ENCODE assay signal across 18 cellular contexts in the genomic region with DNA sequence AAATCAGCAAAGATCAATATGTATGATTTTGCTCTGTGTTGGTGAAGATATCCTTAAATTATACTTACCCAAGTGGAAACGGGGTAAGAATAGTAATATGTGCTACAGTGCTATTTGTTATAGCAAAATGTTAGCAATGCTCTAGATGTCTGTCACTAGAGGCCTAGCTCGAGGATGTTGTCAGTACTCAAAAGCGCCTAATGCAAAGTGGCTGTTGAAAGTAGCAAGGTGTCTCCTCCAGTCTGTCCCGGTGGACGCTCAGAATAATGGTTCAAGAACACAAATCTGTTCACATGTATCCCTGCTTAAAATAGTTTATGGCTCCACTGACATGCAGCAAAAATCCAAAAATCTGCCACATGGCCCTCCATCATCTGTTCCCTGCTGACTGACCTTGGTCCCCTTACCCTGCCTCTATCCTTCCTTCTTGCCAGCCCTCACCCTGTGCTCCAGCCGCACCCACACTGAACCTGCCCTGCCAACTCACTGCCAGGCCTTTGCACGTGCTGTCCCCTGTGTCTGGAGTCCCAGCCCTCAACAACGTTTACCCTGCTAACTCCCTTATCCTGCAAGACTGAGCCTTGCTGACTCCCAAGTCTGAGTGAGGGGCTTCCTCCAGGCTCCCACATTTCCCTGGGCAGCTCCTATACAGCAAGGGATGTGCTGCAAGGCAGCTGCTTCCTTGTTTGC. TPM values are rescaled to one million over a fixed set of nuclear protein-coding genes. Genes with fewer than 3 reads are reported as not detected.
DNase-seq lines count a peak whose midpoint lies in the region; ATAC-seq and TF ChIP-seq lines count a peak whose summit lies in the region.
"Had no signal": no experiment of that assay in that cellular context is flagged by ENCODE, and none has a peak within 500 bp of the region (broad histone marks: within the 10 kb centered on the region; RNA-seq: fewer than 3 reads in every experiment).

No MANE protein-coding gene starts in this region.

- H3K4me2 ChIP-seq in hepatocyte, result no peak overlapping the region
- H3K4me2 ChIP-seq in neural progenitor cell, result no peak overlapping the region
- H3K4me2 ChIP-seq: BLaER1, GM23338 had no signal

- H3F3A ChIP-seq in neural progenitor cell (ENCODE audit: low read depth), result no peaks in the 10 kb centered on the region

- H3K4me1 ChIP-seq in right atrium auricular region (peaks cover 0 to 19% of the 10 kb centered on the region in 2 donors), hepatocyte (ENCODE audit: insufficient read depth) (peaks cover 21% of the 10 kb centered on the region), neural progenitor cell (peaks cover 10% of the 10 kb centered on the region), vagina (peaks cover 40% of the 10 kb centered on the region)
- H3K4me1 ChIP-seq: BLaER1 had no signal

- intact Hi-C loops in Right ventricle myocardium inferior (cut with DNase I) (no loop called here), vagina (cut with DNase I) (no loop called here)

- H4K20me1 ChIP-seq in hepatocyte (ENCODE audit: insufficient read depth, poor library complexity, severe bottlenecking) (no peaks in the 10 kb centered on the region), neural progenitor cell (ENCODE audit: low read depth) (no peaks in the 10 kb centered on the region)
- H4K20me1 ChIP-seq: BLaER1 had no signal

- H3K9ac ChIP-seq in neural progenitor cell, result no peak overlapping the region
- H3K9ac ChIP-seq: BLaER1 had no signal

- peak overlapping the region; percentile 47 for H3K27ac Mint-ChIP-seq in neural progenitor cell
- H3K27ac Mint-ChIP-seq in endothelial cell (ENCODE audit: unreplicated experiment), result no peak overlapping the region
- H3K27ac Mint-ChIP-seq: GM23338 had no signal

- TF ChIP-seq CTCF in right atrium auricular region (IDR thresholded peaks at IDR 0.05) (no peak), hepatocyte (IDR thresholded peaks at IDR 0.05; ENCODE audit: poor library complexity) (no peak), neural progenitor cell (IDR thresholded peaks at IDR 0.05) (no peak), vagina (IDR thresholded peaks at IDR 0.05) (no peak), endothelial cell (IDR thresholded peaks at IDR 0.05; ENCODE audit: unreplicated experiment) (no peak)

- H3K79me2 ChIP-seq in hepatocyte (no peaks in the 10 kb centered on the region), neural progenitor cell (ENCODE audit: low read depth) (no peaks in the 10 kb centered on the region)

- H3K9me2 ChIP-seq in hepatocyte (replicated peaks; ENCODE audit: insufficient read depth), result no peaks in the 10 kb centered on the region

- no peak for TF ChIP-seq POLR2A in vagina (IDR thresholded peaks at IDR 0.05)

- H2AFZ ChIP-seq in hepatocyte (no peak overlapping the region), neural progenitor cell (replicated peaks) (no peak overlapping the region)
- H2AFZ ChIP-seq: GM23338 had no signal

- H3K4me1 Mint-ChIP-seq in neural progenitor cell (peaks cover 2% of the 10 kb centered on the region), endothelial cell (ENCODE audit: unreplicated experiment) (peaks cover 3% of the 10 kb centered on the region)

- no peaks in the 10 kb centered on the region for H3K36me3 ChIP-seq in right atrium auricular region
- no peaks in the 10 kb centered on the region for H3K36me3 ChIP-seq in hepatocyte (replicated peaks; ENCODE audit: insufficient read depth, low read depth)
- H3K36me3 ChIP-seq in neural progenitor cell, result no peaks in the 10 kb centered on the region
- H3K36me3 ChIP-seq in vagina, result no peaks in the 10 kb centered on the region
- H3K36me3 ChIP-seq: BLaER1 had no signal

- WGBS in hepatocyte (ENCODE audit: low lambda C conversion rate, missing lambda C conversion rate), result 71% methylated on average over 8 of the region's 8 CpGs

- no peaks in the 10 kb centered on the region for H3K27me3 ChIP-seq in right atrium auricular region
- H3K27me3 ChIP-seq in hepatocyte, result no peaks in the 10 kb centered on the region
- no peaks in the 10 kb centered on the region for H3K27me3 ChIP-seq in neural progenitor cell
- H3K27me3 ChIP-seq in vagina, result no peaks in the 10 kb centered on the region
- H3K27me3 ChIP-seq: BLaER1 had no signal

- H3K36me3 Mint-ChIP-seq in neural progenitor cell, result peaks cover 1% of the 10 kb centered on the region
- no peaks in the 10 kb centered on the region for H3K36me3 Mint-ChIP-seq in endothelial cell (ENCODE audit: low read depth, unreplicated experiment)

- H3K4me3 ChIP-seq in right atrium auricular region, result no peak overlapping the region
- H3K4me3 ChIP-seq in hepatocyte, result no peak overlapping the region
- H3K4me3 ChIP-seq in neural progenitor cell, result no peak overlapping the region
- no peak overlapping the region for H3K4me3 ChIP-seq in vagina
- H3K4me3 ChIP-seq: BLaER1, GM23338, K562 had no signal

- H3K27ac ChIP-seq in right atrium auricular region (no peak overlapping the region), hepatocyte (peak overlapping the region; percentile 31), neural progenitor cell (no peak overlapping the region), vagina (peak overlapping the region; percentile 50)
- H3K27ac ChIP-seq: BLaER1 had no signal

- no peak overlapping the region for H3K4me3 Mint-ChIP-seq in neural progenitor cell
- no peak overlapping the region for H3K4me3 Mint-ChIP-seq in endothelial cell (ENCODE audit: unreplicated experiment)
- H3K4me3 Mint-ChIP-seq: GM23338 had no signal

- ATAC-seq in Right ventricle myocardium inferior (peak; percentile 41), GM18519 (IDR thresholded peaks at IDR 0.05; ENCODE audit: low FRiP score, unreplicated experiment) (no peak)
- ATAC-seq: GM23338, K562, PC-3 had no signal

- H3K27me3 Mint-ChIP-seq in neural progenitor cell (ENCODE audit: insufficient read depth, low read depth), result no peaks in the 10 kb centered on the region
- peaks cover 3% of the 10 kb centered on the region for H3K27me3 Mint-ChIP-seq in endothelial cell (ENCODE audit: unreplicated experiment)

- H3K9me3 Mint-ChIP-seq in neural progenitor cell (no peaks in the 10 kb centered on the region), endothelial cell (ENCODE audit: unreplicated experiment) (no peaks in the 10 kb centered on the region)
- H3K9me3 Mint-ChIP-seq: GM23338 had no signal

- H3K9me3 ChIP-seq in right atrium auricular region, result no peaks in the 10 kb centered on the region
- H3K9me3 ChIP-seq in hepatocyte (ENCODE audit: low read depth), result no peaks in the 10 kb centered on the region
- no peaks in the 10 kb centered on the region for H3K9me3 ChIP-seq in neural progenitor cell (ENCODE audit: low read depth)
- no peaks in the 10 kb centered on the region for H3K9me3 ChIP-seq in vagina
- H3K9me3 ChIP-seq: BLaER1 had no signal

- DNase-seq in Right ventricle myocardium inferior (ENCODE audit: missing footprints) (no peak), right atrium auricular region (ENCODE audit: low spot score) (no peak), hepatocyte (ENCODE audit: low spot score) (no peak), neural progenitor cell (ENCODE audit: low spot score) (no peak), vagina (ENCODE audit: extremely low spot score in 2 of 2) (peak in 1 of 2 donors; percentile 96), RKO (ENCODE audit: low spot score) (no peak), endothelial cell (ENCODE audit: low spot score) (no peak)
- DNase-seq: DND-41, MV-4-11, NCI-H1436, NCI-H2029, NCI-H2171, PC-3 had no signal

RNA-seq across cellular contexts. Expression of a gene that starts 9.6 kb away (rescaled TPM):
- total RNA-seq in Right ventricle myocardium inferior (3.5 TPM), right atrium auricular region (1 to 10 TPM in 1 of 2 donors, under 1 TPM in 1; 0.67 to 1.2 TPM), hepatocyte (5.4 and 7.8 TPM in 2 replicates), neural progenitor cell (ENCODE audit: low replicate concordance) (0.86 and 1.8 TPM in 2 replicates), vagina (1.5 TPM), endothelial cell (ENCODE audit: unreplicated experiment) (0.31 TPM)
- polyA plus RNA-seq in hepatocyte, result 8.6 and 11.3 TPM in 2 replicates
- total RNA-seq: A172 had no signal
- polyA plus RNA-seq: K562 had no signal

RNA-seq across cellular contexts. Expression of a gene that starts 14.5 kb away (rescaled TPM):
- total RNA-seq in Right ventricle myocardium inferior, result 53.5 TPM
- 100 to 1,000 TPM in 1 of 2 donors, 10 to 100 TPM in 1; 78.5 to 104 TPM for total RNA-seq in right atrium auricular region
- total RNA-seq in hepatocyte, result 360 and 362 TPM in 2 replicates
- 739 and 801 TPM in 2 replicates for polyA plus RNA-seq in hepatocyte
- 0.22 TPM in 1 of 2 replicates, not detected in the other for total RNA-seq in neural progenitor cell (ENCODE audit: low replicate concordance)
- 205 TPM for total RNA-seq in vagina
- total RNA-seq in endothelial cell (ENCODE audit: unreplicated experiment), result 0.67 TPM
- total RNA-seq: A172, PC-3 had no signal

RNA-seq across cellular contexts. Expression of a gene that starts 23.2 kb away (rescaled TPM):
- total RNA-seq in Right ventricle myocardium inferior (13.0 TPM), right atrium auricular region (10 to 100 TPM; 15.9 to 17.8 TPM), hepatocyte (19.9 and 26.1 TPM in 2 replicates), neural progenitor cell (ENCODE audit: low replicate concordance) (12.2 and 20.7 TPM in 2 replicates), vagina (77.3 TPM), endothelial cell (ENCODE audit: unreplicated experiment) (48.5 TPM)
- polyA plus RNA-seq in hepatocyte, result 36.9 and 49.0 TPM in 2 replicates

RNA-seq across cellular contexts. Expression of a gene that starts 38.9 kb away (rescaled TPM):
- 5.3 TPM for total RNA-seq in Right ventricle myocardium inferior
- 10 to 100 TPM; 18.7 to 24.6 TPM for total RNA-seq in right atrium auricular region
- total RNA-seq in hepatocyte, result 19.0 and 29.6 TPM in 2 replicates
- 30.8 and 51.3 TPM in 2 replicates for polyA plus RNA-seq in hepatocyte
- total RNA-seq in neural progenitor cell (ENCODE audit: low replicate concordance), result 15.1 and 43.0 TPM in 2 replicates
- total RNA-seq in vagina, result 50.6 TPM
- 6.2 TPM for total RNA-seq in endothelial cell (ENCODE audit: unreplicated experiment)

Comparison
In these comparisons a context has a peak if more than half of its experiments do, and no peak if none do; other contexts are left out.
1. H3K27ac ChIP-seq: peak in hepatocyte (single experiment) and vagina (single experiment); none in right atrium auricular region (0 of 2) and neural progenitor cell (single experiment).
2. RNA of a gene that starts 14.5 kb away (total RNA-seq): 360 to 362 TPM in hepatocyte, 205 TPM in vagina (single experiment), 78.5 to 104 TPM in right atrium auricular region and 53.5 TPM in Right ventricle myocardium inferior (single experiment); 0.67 TPM in endothelial cell (single experiment) and 0.22 TPM in neural progenitor cell; every median in the first group is over 10 times any median in the second.